ENCODE assay signal across 8 cellular contexts in genomic region chr2:219175928-219176817, GRCh38. TPM values are rescaled to one million over a fixed set of nuclear protein-coding genes. Genes with fewer than 3 reads are reported as not detected.
A peak's percentile ranks its signal among the peaks of the same experiment; 100 is the strongest.
DNase-seq lines count a peak whose midpoint lies in the region; ATAC-seq and TF ChIP-seq lines count a peak whose summit lies in the region.

No MANE protein-coding gene starts in this region.

- H3K9me3 ChIP-seq in mucosa of descending colon (no peaks in the 10 kb centered on the region), testis (no peaks in the 10 kb centered on the region)

- ATAC-seq in GM21619 (IDR thresholded peaks at IDR 0.05; ENCODE audit: unreplicated experiment) (peak; percentile 21), mucosa of descending colon (peak; percentile 47)

- H3K4me3 ChIP-seq in Jurkat, Clone E6-1 (ENCODE audit: low read length) = peak overlapping the region; percentile 90
- peak overlapping the region; percentile 91 for H3K4me3 ChIP-seq in epithelial cell of esophagus (ENCODE audit: low read length)
- peak overlapping the region; percentile 91 for H3K4me3 ChIP-seq in mucosa of descending colon
- H3K4me3 ChIP-seq in testis = peak overlapping the region; percentile 91 to 98

- H3K36me3 ChIP-seq in mucosa of descending colon (ENCODE audit: low read depth) (peaks cover 4% of the 10 kb centered on the region), testis (ENCODE audit: low read depth, missing control alignments) (no peaks in the 10 kb centered on the region)

- H3K4me1 ChIP-seq in mucosa of descending colon (ENCODE audit: low read depth) (peaks cover 24% of the 10 kb centered on the region), testis (peaks cover 16% of the 10 kb centered on the region)

- TF ChIP-seq POLR2A in testis (IDR thresholded peaks at IDR 0.05) = no peak

- 2 to 8% methylated on average over 11 to 43 of the region's 45 CpGs for WGBS in testis, 2 donors

- intact Hi-C loops in mucosa of descending colon (cut with DNase I, micrococcal nuclease) (no loop called here), testis (cut with DNase I; ENCODE audit: low total_unique reads) (no loop called here)

- DNase-seq in GM03348 (ENCODE audit: low spot score) = peak; percentile 66
- DNase-seq in Jurkat, Clone E6-1 (ENCODE audit: low read depth, low spot score) = no peak
- peak; percentile 54 for DNase-seq in activated CD4-positive, CD25-positive, alpha-beta regulatory T cell treated with anti-CD3 and anti-CD28 coated beads, Interleukin-2, amount 50 U/mL, for 72 hours
- DNase-seq in epithelial cell of esophagus (ENCODE audit: low read depth) = peak; percentile 36
- peak; percentile 63 to 85 (median 75) for DNase-seq in mucosa of descending colon
- DNase-seq in testis = peak; percentile 59
- no peak for DNase-seq in NCI-H1694 treated with DMSO at 0.1 percent for 48 hours (lab: John Stamatoyannopoulos, UW)

- TF ChIP-seq CTCF in epithelial cell of esophagus (IDR thresholded peaks at IDR 0.05; ENCODE audit: insufficient read depth, low read depth, low read length, missing control alignments) (peak; percentile 5), mucosa of descending colon (IDR thresholded peaks at IDR 0.05) (no peak), testis (IDR thresholded peaks at IDR 0.05) (no peak)

- H3K27me3 ChIP-seq in testis = no peaks in the 10 kb centered on the region

- peak overlapping the region; percentile 95 to 99 for H3K27ac ChIP-seq in testis

RNA-seq across cellular contexts. Expression of gene CNPPD1, which starts 0.6 kb away (rescaled TPM):
- polyA plus RNA-seq in Jurkat, Clone E6-1 (2012; ENCODE audit: insufficient read depth, insufficient read length) = 45.0 TPM
- 100 to 1,000 TPM in 2 of 3 donors, 10 to 100 TPM in 1; 90.4 to 138 (median 110) TPM for total RNA-seq in mucosa of descending colon
- total RNA-seq in testis = 10 to 100 TPM; 38.3 to 60.5 TPM
- 68.0 TPM for polyA plus RNA-seq in testis (ENCODE audit: insufficient read depth, low read depth, low replicate concordance)

RNA-seq across cellular contexts. Expression of gene RETREG2, which starts 1.9 kb away (rescaled TPM):
- polyA plus RNA-seq in Jurkat, Clone E6-1 (2012; ENCODE audit: insufficient read depth, insufficient read length) = 56.6 TPM
- total RNA-seq in mucosa of descending colon = 100 to 1,000 TPM; 110 to 159 (median 110) TPM
- total RNA-seq in testis = 100 to 1,000 TPM; 135 to 138 TPM
- polyA plus RNA-seq in testis (ENCODE audit: insufficient read depth, low read depth, low replicate concordance) = 441 TPM

RNA-seq across cellular contexts. Expression of gene SLC23A3, which starts 6.3 kb away (rescaled TPM):
- polyA plus RNA-seq in Jurkat, Clone E6-1 (2012; ENCODE audit: insufficient read depth, insufficient read length) = 0.98 TPM
- total RNA-seq in mucosa of descending colon = 10 to 100 TPM in 1 of 3 donors, 1 to 10 TPM in 2; 5.8 to 13.6 (median 7.6) TPM
- total RNA-seq in testis = under 1 TPM; 0.39 to 0.56 TPM
- polyA plus RNA-seq in testis (ENCODE audit: insufficient read depth, low read depth, low replicate concordance) = 0.42 TPM

RNA-seq across cellular contexts. Expression of gene NHEJ1, which starts 15.6 kb away (rescaled TPM):
- 16.5 TPM for polyA plus RNA-seq in Jurkat, Clone E6-1 (2012; ENCODE audit: insufficient read depth, insufficient read length)
- 10 to 100 TPM; 31.9 to 63.6 (median 41.7) TPM for total RNA-seq in mucosa of descending colon
- total RNA-seq in testis = 10 to 100 TPM; 33.4 to 38.5 TPM
- 67.0 TPM for polyA plus RNA-seq in testis (ENCODE audit: insufficient read depth, low read depth, low replicate concordance)

RNA-seq across cellular contexts. Expression of gene ZFAND2B, which starts 30.4 kb away (rescaled TPM):
- 49.7 TPM for polyA plus RNA-seq in Jurkat, Clone E6-1 (2012; ENCODE audit: insufficient read depth, insufficient read length)
- total RNA-seq in mucosa of descending colon (10 to 100 TPM; 59.6 to 88.5 (median 66.0) TPM), testis (10 to 100 TPM; 34.3 to 41.3 TPM)
- polyA plus RNA-seq in testis (ENCODE audit: insufficient read depth, low read depth, low replicate concordance) = 27.0 TPM

Comparison
In these comparisons a context has a peak if more than half of its experiments do, and no peak if none do; other contexts are left out.
1. DNase-seq: peak in GM03348 (single experiment), activated CD4-positive, CD25-positive, alpha-beta regulatory T cell treated with anti-CD3 and anti-CD28 coated beads, Interleukin-2, amount 50 U/mL, for 72 hours (single experiment), epithelial cell of esophagus (single experiment), mucosa of descending colon (3 of 3) and testis (single experiment); none in Jurkat, Clone E6-1 (single experiment) and NCI-H1694 treated with DMSO at 0.1 percent for 48 hours (single experiment).
2. RNA of gene SLC23A3, which starts 6.3 kb away (total RNA-seq): 5.8 to 13.6 TPM in mucosa of descending colon; 0.39 to 0.56 TPM in testis; every median in the first group is over 4 times any median in the second.
3. Peak in every context shown above with its lines, with median percentiles within 50 percentile points of each other: H3K4me3 ChIP-seq.